ENCODE assay signal across 12 cellular contexts in genomic region chr15:80480909-80481308, GRCh38.
DNase-seq lines count a peak whose midpoint lies in the region; ATAC-seq and TF ChIP-seq lines count a peak whose summit lies in the region.
"Had no signal": no experiment of that assay in that cellular context is flagged by ENCODE, and none has a peak within 500 bp of the region (broad histone marks: within the 10 kb centered on the region; RNA-seq: fewer than 3 reads in every experiment).

No MANE protein-coding gene starts in this region.

- peaks cover 14% of the 10 kb centered on the region for H3K4me1 ChIP-seq in mammary epithelial cell (ENCODE audit: insufficient read depth, low read length)
- H3K4me1 ChIP-seq in breast epithelium, result no peaks in the 10 kb centered on the region
- H3K4me1 ChIP-seq in mesodermal cell (ENCODE audit: control insufficient read depth, insufficient read depth, low read length, poor library complexity, severe bottlenecking), result peaks cover 26% of the 10 kb centered on the region
- peaks cover 32% of the 10 kb centered on the region for H3K4me1 ChIP-seq in vagina

- dilution Hi-C loops in mammary epithelial cell (cut with HindIII; ENCODE audit: low sequenced_read_pairs), result loop anchor here (5.0 kb wide), 1 partner anchor 46 kb away; no protein-coding TSS in a partner anchor

- no peaks in the 10 kb centered on the region for H4K20me1 ChIP-seq in mammary epithelial cell (ENCODE audit: insufficient read depth, low read length)

- no peaks in the 10 kb centered on the region for H3K79me2 ChIP-seq in mammary epithelial cell (ENCODE audit: insufficient read depth, low read length)

- H3K9me3 ChIP-seq in mammary epithelial cell (replicated peaks; ENCODE audit: insufficient read depth, low read length), result peaks cover 2% of the 10 kb centered on the region
- no peaks in the 10 kb centered on the region for H3K9me3 ChIP-seq in breast epithelium
- H3K9me3 ChIP-seq in mesodermal cell (ENCODE audit: control insufficient read depth, low read length), result peaks cover 10% of the 10 kb centered on the region
- H3K9me3 ChIP-seq in vagina, result no peaks in the 10 kb centered on the region
- H3K9me3 ChIP-seq: upper lobe of right lung had no signal

- H3K36me3 ChIP-seq in mammary epithelial cell (ENCODE audit: insufficient read depth, low read length) (no peaks in the 10 kb centered on the region), breast epithelium (no peaks in the 10 kb centered on the region), mesodermal cell (ENCODE audit: control insufficient read depth, insufficient read depth, low read length) (peaks cover 3% of the 10 kb centered on the region), vagina (no peaks in the 10 kb centered on the region)
- H3K36me3 ChIP-seq: upper lobe of right lung had no signal

- H3K9ac ChIP-seq in mammary epithelial cell (ENCODE audit: insufficient read depth, low read length), result no peak overlapping the region

- no TSS peak for BruUV-seq in mammary epithelial cell (replicated peaks; lab: Mats Ljungman, UMichigan)

- no peak for TF ChIP-seq POLR2A in breast epithelium (IDR thresholded peaks at IDR 0.05)
- TF ChIP-seq POLR2A in vagina (IDR thresholded peaks at IDR 0.05), result no peak

- no peak overlapping the region for H3K4me2 ChIP-seq in mammary epithelial cell (ENCODE audit: insufficient read depth, low read depth, low read length)

- in situ Hi-C loops in mammary epithelial cell (cut with MboI; ENCODE audit: low sequenced_read_pairs in 2 of 2), result no loop called here

- H3K4me3 ChIP-seq in mammary epithelial cell (replicated peaks in 1 of 3; ENCODE audit: insufficient read depth in 1 of 3, low read depth in 2 of 3, low read length in 3 of 3), result no peak overlapping the region
- no peak overlapping the region for H3K4me3 ChIP-seq in breast epithelium
- H3K4me3 ChIP-seq in mesodermal cell (ENCODE audit: extremely low read depth, insufficient read depth, low read length, poor library complexity, severe bottlenecking), result no peak overlapping the region
- H3K4me3 ChIP-seq in vagina, result no peak overlapping the region
- H3K4me3 ChIP-seq: SK-N-MC, upper lobe of right lung had no signal

- H3K27me3 ChIP-seq in mammary epithelial cell (ENCODE audit: insufficient read depth, low read length), result no peaks in the 10 kb centered on the region
- no peaks in the 10 kb centered on the region for H3K27me3 ChIP-seq in breast epithelium
- no peaks in the 10 kb centered on the region for H3K27me3 ChIP-seq in vagina
- H3K27me3 ChIP-seq: upper lobe of right lung had no signal

- H2AFZ ChIP-seq in mammary epithelial cell (ENCODE audit: low read depth, low read length), result no peak overlapping the region

- ATAC-seq in HG02610 (IDR thresholded peaks at IDR 0.05; ENCODE audit: unreplicated experiment) (no peak), GM19324 (IDR thresholded peaks at IDR 0.05; ENCODE audit: low FRiP score, unreplicated experiment) (no peak)
- ATAC-seq: upper lobe of right lung had no signal

- TF ChIP-seq CTCF in mammary epithelial cell (conservative IDR thresholded peaks at IDR 0.05 in 1 of 2, IDR thresholded peaks at IDR 0.05 in 1 of 2; ENCODE audit: extremely low read depth in 1 of 2, insufficient read depth in 1 of 2, low read depth in 1 of 2, low read length in 2 of 2), result no peak
- TF ChIP-seq CTCF in breast epithelium (IDR thresholded peaks at IDR 0.05), result no peak
- TF ChIP-seq CTCF in vagina (IDR thresholded peaks at IDR 0.05), result no peak

- DNase-seq in mammary epithelial cell (peak; percentile 26), breast epithelium (ENCODE audit: low spot score in 2 of 2) (no peak), dermis microvascular lymphatic vessel endothelial cell (ENCODE audit: low read depth in 2 of 2) (peak; percentile 16 to 32), vagina (ENCODE audit: extremely low spot score in 2 of 2) (no peak), cortex of kidney (lab: John Stamatoyannopoulos, UW) (no peak)
- DNase-seq: activated T-cell treated with anti-CD3 and anti-CD28 coated beads, Interleukin-2, amount 50 U/mL, for 1 hour; small intestine; upper lobe of right lung had no signal

- no peak overlapping the region for H3K27ac ChIP-seq in mammary epithelial cell (ENCODE audit: insufficient read depth, low read depth, low read length)
- H3K27ac ChIP-seq in breast epithelium, result peak overlapping the region in 1 of 2 donors; percentile 19
- peak overlapping the region; percentile 62 for H3K27ac ChIP-seq in mesodermal cell (ENCODE audit: low read depth, low read length, severe bottlenecking)
- H3K27ac ChIP-seq in vagina, result peak overlapping the region; percentile 62
- H3K27ac ChIP-seq: SK-N-MC, upper lobe of right lung had no signal

- 84% methylated on average over 4 of the region's 4 CpGs for WGBS in mammary epithelial cell (ENCODE audit: low coverage, missing lambda C conversion rate)
- WGBS in mesodermal cell (ENCODE audit: insufficient coverage in 2 of 2), 2 experiments, result 25% methylated on average over 2 of the region's 4 CpGs; no CpG with 5 or more reads in 1 of the 2 experiments

- CTCF ChIA-PET in mammary epithelial cell (lab: Charles Lee; ENCODE audit: low non-redundant PET), result no interaction called here

- intact Hi-C loops in mammary epithelial cell (cut with micrococcal nuclease), result no loop called here
- intact Hi-C loops in breast epithelium (cut with DNase I; ENCODE audit: low total_unique reads), result no loop called here
- intact Hi-C loops in vagina (cut with DNase I), result no loop called here

Comparison
In these comparisons a context has a peak if more than half of its experiments do, and no peak if none do; other contexts are left out.
1. DNase-seq: peak in mammary epithelial cell (single experiment) and dermis microvascular lymphatic vessel endothelial cell (2 of 2); none in breast epithelium (0 of 2), vagina (0 of 2) and cortex of kidney (single experiment).